In the genomic region with DNA sequence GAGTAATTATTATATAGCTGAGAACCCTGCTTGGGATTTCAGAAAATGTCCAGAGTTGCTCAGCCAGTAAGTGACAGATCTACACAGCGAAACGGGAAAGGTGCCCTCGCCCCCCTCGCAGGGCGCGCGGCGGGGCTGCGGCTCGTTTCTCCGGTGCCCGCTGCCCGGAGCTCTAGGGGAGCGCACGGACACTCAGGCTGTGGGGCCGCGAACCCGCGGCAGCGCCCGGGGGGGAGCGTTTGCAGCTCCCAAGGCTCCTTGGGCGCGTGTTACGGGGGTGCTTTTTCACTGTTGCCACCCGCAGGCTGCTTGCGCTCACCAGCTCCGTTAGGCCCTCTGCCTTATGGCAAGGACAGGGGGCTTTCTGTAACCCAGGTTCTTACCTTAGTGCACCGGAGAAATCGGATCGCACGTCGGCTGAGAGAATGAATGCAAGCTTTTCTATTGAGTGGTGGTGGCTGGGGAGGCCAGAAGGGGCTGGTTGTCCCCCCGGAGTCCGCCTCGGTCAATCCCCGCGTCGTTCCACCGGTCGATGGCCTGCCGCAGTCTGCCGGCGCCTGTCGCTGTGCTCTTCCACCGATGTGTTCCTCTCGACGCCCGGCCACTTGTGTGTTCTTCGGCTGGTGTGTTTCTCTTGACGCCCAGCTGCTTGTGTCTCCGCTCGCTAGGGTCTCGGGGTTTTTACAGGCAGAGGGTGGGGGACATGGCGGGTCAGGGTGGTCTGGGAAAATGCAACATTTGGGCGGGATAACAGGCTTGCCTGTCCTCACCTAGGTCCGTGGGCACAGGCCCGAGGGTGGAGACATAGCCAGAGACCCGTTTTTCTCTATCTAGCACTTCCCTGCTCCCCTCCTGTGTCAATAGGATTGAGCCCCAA, we compare ENCODE assay signal across 31 cellular contexts.
"Had no signal": no experiment of that assay in that cellular context is flagged by ENCODE, and none has a peak within 500 bp of the region (broad histone marks: within the 10 kb centered on the region; RNA-seq: fewer than 3 reads in every experiment).

No MANE protein-coding gene starts in this region.

- H3K27me3 ChIP-seq: breast epithelium, cardiac muscle cell, esophagus muscularis mucosa, foreskin keratinocyte, gastrocnemius medialis, heart left ventricle had no signal

- H3K27me3 Mint-ChIP-seq: activated CD4-positive, alpha-beta memory T cell treated with anti-CD3 and anti-CD28 coated beads, Interleukin-2, amount 10 ng/mL, durations not matched to agents 7 days and 5 days; activated CD4-positive, alpha-beta T cell treated with anti-CD3 and anti-CD28 coated beads, Interleukin-2, amount 10 ng/mL, durations not matched to agents 7 days and 5 days; activated naive CD8-positive, alpha-beta T cell; activated T-cell treated with anti-CD3 and anti-CD28 coated beads, Interleukin-2, amount 50 U/mL, for 24 hours; brain; central memory CD8-positive, alpha-beta T cell; effector memory CD8-positive, alpha-beta T cell had no signal

- ATAC-seq: activated T-cell treated with anti-CD3 and anti-CD28 coated beads, Interleukin-2, amount 50 U/mL, for 72 hours; effector memory CD8-positive, alpha-beta T cell; foreskin keratinocyte; gastrocnemius medialis; heart left ventricle had no signal

- H3K27ac ChIP-seq: breast epithelium, cardiac muscle cell, esophagus muscularis mucosa, foreskin keratinocyte, gastrocnemius medialis, heart left ventricle had no signal

- H3K4me3 Mint-ChIP-seq: activated CD4-positive, alpha-beta memory T cell treated with anti-CD3 and anti-CD28 coated beads, Interleukin-2, amount 10 ng/mL, durations not matched to agents 7 days and 5 days; activated CD4-positive, alpha-beta T cell treated with anti-CD3 and anti-CD28 coated beads, Interleukin-2, amount 10 ng/mL, durations not matched to agents 7 days and 5 days; activated naive CD8-positive, alpha-beta T cell; activated T-cell treated with anti-CD3 and anti-CD28 coated beads, Interleukin-2, amount 50 U/mL, for 24 hours; activated T-cell treated with anti-CD3 and anti-CD28 coated beads, Interleukin-2, amount 50 U/mL, for 72 hours; brain; central memory CD8-positive, alpha-beta T cell; effector memory CD8-positive, alpha-beta T cell had no signal

- H3K4me1 ChIP-seq: breast epithelium, esophagus muscularis mucosa, foreskin keratinocyte, gastrocnemius medialis, heart left ventricle had no signal

- FAIRE-seq: colon had no signal

- H3K36me3 ChIP-seq: breast epithelium, cardiac muscle cell, esophagus muscularis mucosa, gastrocnemius medialis, heart left ventricle had no signal

- H3K4me3 ChIP-seq: breast epithelium, cardiac muscle cell, esophagus muscularis mucosa, gastrocnemius medialis, heart left ventricle had no signal

- H3K27ac Mint-ChIP-seq: activated CD4-positive, alpha-beta memory T cell treated with anti-CD3 and anti-CD28 coated beads, Interleukin-2, amount 10 ng/mL, durations not matched to agents 7 days and 5 days; activated CD4-positive, alpha-beta T cell treated with anti-CD3 and anti-CD28 coated beads, Interleukin-2, amount 10 ng/mL, durations not matched to agents 7 days and 5 days; activated naive CD8-positive, alpha-beta T cell; activated T-cell treated with anti-CD3 and anti-CD28 coated beads, Interleukin-2, amount 50 U/mL, for 24 hours; activated T-cell treated with anti-CD3 and anti-CD28 coated beads, Interleukin-2, amount 50 U/mL, for 72 hours; effector memory CD8-positive, alpha-beta T cell had no signal

- H3K4me1 Mint-ChIP-seq: activated CD4-positive, alpha-beta memory T cell treated with anti-CD3 and anti-CD28 coated beads, Interleukin-2, amount 10 ng/mL, durations not matched to agents 7 days and 5 days; activated CD4-positive, alpha-beta T cell treated with anti-CD3 and anti-CD28 coated beads, Interleukin-2, amount 10 ng/mL, durations not matched to agents 7 days and 5 days; central memory CD8-positive, alpha-beta T cell had no signal

- H3K9me3 ChIP-seq: esophagus muscularis mucosa, gastrocnemius medialis had no signal

- H3K36me3 Mint-ChIP-seq: activated naive CD8-positive, alpha-beta T cell; brain had no signal

- DNase-seq: activated CD4-positive, alpha-beta memory T cell treated with anti-CD3 and anti-CD28 coated beads, Interleukin-2, amount 10 ng/mL, durations not matched to agents 7 days and 5 days; activated CD4-positive, alpha-beta T cell treated with anti-CD3 and anti-CD28 coated beads for 1 hour; activated CD4-positive, alpha-beta T cell treated with anti-CD3 and anti-CD28 coated beads for 4 hours; activated CD4-positive, alpha-beta T cell treated with anti-CD3 and anti-CD28 coated beads, Interleukin-2, amount 10 ng/mL, durations not matched to agents 7 days and 5 days; activated CD4-positive, alpha-beta T cell treated with anti-CD3 and anti-CD28 coated beads, Interleukin-2, amount 50 U/mL, for 4 hours; activated CD8-positive, alpha-beta memory T cell treated with anti-CD3 and anti-CD28 coated beads, Interleukin-2, amount 50 U/mL, for 48 hours; activated gamma-delta T cell treated with Interleukin-2 at 50 U/mL for 16 hours; activated naive CD4-positive, alpha-beta T cell treated with anti-CD3 and anti-CD28 coated beads, Interleukin-2, amount 50 U/mL, for 16 hours; activated naive CD4-positive, alpha-beta T cell treated with Interleukin-2 at 50 U/mL for 16 hours; activated T-cell treated with anti-CD3 and anti-CD28 coated beads for 4 hours; activated T-cell treated with anti-CD3 and anti-CD28 coated beads, Interleukin-2, amount 50 U/mL, for 24 hours; activated T-cell treated with anti-CD3 and anti-CD28 coated beads, Interleukin-2, amount 50 U/mL, for 72 hours; amniotic stem cell; anterior cingulate cortex; cortex of kidney; dermis blood vessel endothelial cell; effector CD4-positive, alpha-beta T cell; effector memory CD8-positive, alpha-beta T cell; erythroblast; foreskin keratinocyte; gastrocnemius medialis; glutamatergic neuron; heart left ventricle; T-helper 2 cell had no signal
